Comparison of ENCODE assay signal across 1 cellular context in genomic region chr12:124848621-124849380, GRCh38.
TF ChIP-seq lines count a peak whose summit lies in the region.

No MANE protein-coding gene starts in this region.

TF ChIP-seq in HepG2, 621 proteins besides CTCF, POLR2A, EP300 and RAD21:
- TF ChIP-seq ZNF816 (CRISPR knock-in tag; IDR thresholded peaks at IDR 0.05; ENCODE audit: borderline replicate concordance) (no peak), JUND (CRISPR knock-in tag; IDR thresholded peaks at IDR 0.05) (no peak), ZNF10 (CRISPR knock-in tag; IDR thresholded peaks at IDR 0.05; ENCODE audit: borderline replicate concordance, low read depth) (no peak), ZNF768 (CRISPR knock-in tag; IDR thresholded peaks at IDR 0.05) (peak; percentile 45), HDAC6 (IDR thresholded peaks at IDR 0.05; ENCODE audit: low read depth, low read length) (no peak), ZC3H13 (CRISPR knock-in tag; IDR thresholded peaks at IDR 0.05) (no peak), GABPA (IDR thresholded peaks at IDR 0.05; ENCODE audit: low read depth, low read length) (no peak), GABPA (CRISPR knock-in tag; IDR thresholded peaks at IDR 0.05; ENCODE audit: low read depth) (no peak), PAXIP1 (CRISPR knock-in tag; conservative IDR thresholded peaks at IDR 0.05) (no peak), SMC3 (IDR thresholded peaks at IDR 0.05; ENCODE audit: low read length) (no peak), RARG (CRISPR knock-in tag; IDR thresholded peaks at IDR 0.05; ENCODE audit: low read depth) (0 out of 2 replicates have a peak, but pooled peaks have one; percentile 22), ONECUT2 (CRISPR knock-in tag; IDR thresholded peaks at IDR 0.05) (no peak), NR0B2 (CRISPR knock-in tag; IDR thresholded peaks at IDR 0.05) (no peak), CERS6 (CRISPR knock-in tag; IDR thresholded peaks at IDR 0.05) (no peak), ZSCAN25 (CRISPR knock-in tag; IDR thresholded peaks at IDR 0.05) (peak; percentile 83)
